8 cellular contexts compared by ENCODE assay signal in genomic region chr20:3796477-3797225, GRCh38. TPM values are rescaled to one million over a fixed set of nuclear protein-coding genes. Genes with fewer than 3 reads are reported as not detected.
A peak's percentile ranks its signal among the peaks of the same experiment; 100 is the strongest.
DNase-seq lines count a peak whose midpoint lies in the region; ATAC-seq and TF ChIP-seq lines count a peak whose summit lies in the region.

No MANE protein-coding gene starts in this region.

- H3K9me3 Mint-ChIP-seq in natural killer cell = no peaks in the 10 kb centered on the region

- H3K27me3 Mint-ChIP-seq in natural killer cell (ENCODE audit: low read depth in 2 of 2) = no peaks in the 10 kb centered on the region

- H3K27ac ChIP-seq in cingulate gyrus (ENCODE audit: low read depth, low read length) = peak overlapping the region; percentile 70

- H3K4me1 Mint-ChIP-seq in natural killer cell = peaks cover 24 to 51% of the 10 kb centered on the region in 2 donors

- intact Hi-C loops in natural killer cell (cut with micrococcal nuclease) (loop anchor here (5.0 kb wide), 1 partner anchor 51 kb away; the partner anchor contains the start of gene MAVS), sciatic nerve (cut with DNase I) (no loop called here)

- peak overlapping the region; percentile 96 for H3K27ac Mint-ChIP-seq in natural killer cell

- no peak for TF ChIP-seq CTCF in natural killer cell (IDR thresholded peaks at IDR 0.05)

- DNase-seq in NCI-H748 (lab: John Stamatoyannopoulos, UW; ENCODE audit: unreplicated experiment) = peak; percentile 63
- no peak for DNase-seq in NCI-H748 treated with DMSO at 0.1 percent for 48 hours (lab: John Stamatoyannopoulos, UW)
- peak; percentile 37 for DNase-seq in LHCN-M2 (ENCODE audit: low read depth)
- DNase-seq in natural killer cell = no peak
- DNase-seq in stimulated activated CD4-positive, alpha-beta T cell treated with anti-CD3 and anti-CD28 coated beads, Interleukin-15, amount 100 ng/mL, for 24 hours = no peak
- DNase-seq in sciatic nerve (ENCODE audit: low spot score) = no peak
- no peak for DNase-seq in NCI-H1105 treated with DMSO at 0.1 percent for 48 hours (lab: John Stamatoyannopoulos, UW)

- H3K36me3 Mint-ChIP-seq in natural killer cell = no peaks in the 10 kb centered on the region

- no peak for ATAC-seq in natural killer cell
- ATAC-seq in sciatic nerve = no peak

- H3K4me3 Mint-ChIP-seq in natural killer cell = peak overlapping the region; percentile 97

RNA-seq across cellular contexts. Expression of gene CDC25B, which starts 0.5 kb away (rescaled TPM):
- total RNA-seq in LHCN-M2 (2014; rRNA removed) (80.0 and 100 TPM in 2 replicates), natural killer cell (100 to 1,000 TPM; 123 to 147 (median 143) TPM), sciatic nerve (55.2 TPM)
- 66.9 TPM for polyA plus RNA-seq in LHCN-M2 (2012)

RNA-seq across cellular contexts. Expression of gene CENPB, which starts 10.1 kb away (rescaled TPM):
- total RNA-seq in LHCN-M2 (2014; rRNA removed) (163 and 173 TPM in 2 replicates), natural killer cell (10 to 100 TPM; 46.7 to 62.6 (median 55.4) TPM), sciatic nerve (71.0 TPM)
- polyA plus RNA-seq in LHCN-M2 (2012) = 105 TPM

RNA-seq across cellular contexts. Expression of gene SPEF1, which starts 15.4 kb away (rescaled TPM):
- total RNA-seq in LHCN-M2 (2014; rRNA removed) = 0.46 and 0.71 TPM in 2 replicates
- 0.19 TPM for polyA plus RNA-seq in LHCN-M2 (2012)
- total RNA-seq in natural killer cell = under 1 TPM in 1 of 3 donors, not detected in 2; 0.23 TPM
- total RNA-seq in sciatic nerve = not detected

RNA-seq across cellular contexts. Expression of gene AP5S1, which starts 23.7 kb away (rescaled TPM):
- total RNA-seq in LHCN-M2 (2014; rRNA removed) (25.5 and 30.5 TPM in 2 replicates), natural killer cell (10 to 100 TPM in 2 of 3 donors, 1 to 10 TPM in 1; 7.9 to 12.3 (median 12.1) TPM), sciatic nerve (8.4 TPM)
- polyA plus RNA-seq in LHCN-M2 (2012) = 21.4 TPM

RNA-seq across cellular contexts. Expression of gene ADISSP, which starts 29.1 kb away (rescaled TPM):
- total RNA-seq in LHCN-M2 (2014; rRNA removed) (84.3 and 85.6 TPM in 2 replicates), natural killer cell (10 to 100 TPM; 10.1 to 13.5 (median 12.3) TPM), sciatic nerve (25.7 TPM)
- 69.6 TPM for polyA plus RNA-seq in LHCN-M2 (2012)

Comparison
In these comparisons a context has a peak if more than half of its experiments do, and no peak if none do; other contexts are left out.
1. DNase-seq: peak in NCI-H748 (single experiment) and LHCN-M2 (single experiment); none in NCI-H748 treated with DMSO at 0.1 percent for 48 hours (single experiment), natural killer cell (single experiment), stimulated activated CD4-positive, alpha-beta T cell treated with anti-CD3 and anti-CD28 coated beads, Interleukin-15, amount 100 ng/mL, for 24 hours (single experiment), sciatic nerve (single experiment) and NCI-H1105 treated with DMSO at 0.1 percent for 48 hours (single experiment).